20 cellular contexts compared by ENCODE assay signal in the genomic region with DNA sequence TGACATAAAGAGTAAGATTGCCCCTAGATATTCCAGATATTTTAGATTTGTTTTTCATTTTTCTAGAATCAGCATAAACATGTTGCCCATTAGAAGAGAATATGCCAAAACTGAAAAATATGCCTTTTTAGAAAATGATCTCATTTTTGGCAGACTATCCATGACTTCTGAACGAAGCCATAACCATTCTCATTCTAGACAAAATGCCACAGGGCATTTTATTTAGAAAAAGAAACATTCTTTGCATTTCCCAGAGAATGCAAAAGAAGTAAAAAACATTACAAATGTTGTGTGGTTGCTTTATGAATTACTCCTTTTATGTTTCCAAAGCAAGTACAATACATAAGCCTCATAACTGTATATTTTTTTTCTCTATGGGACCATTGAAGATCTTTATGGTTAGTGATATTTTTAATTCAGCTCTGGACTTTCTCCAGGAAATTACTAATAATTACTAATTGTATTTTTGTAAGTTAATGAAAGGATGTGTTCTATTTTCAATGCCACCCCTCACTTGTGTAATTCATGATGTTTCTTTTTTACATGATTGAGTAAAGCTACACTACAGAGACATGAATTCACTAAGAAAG.
DNase-seq lines count a peak whose midpoint lies in the region; ATAC-seq and TF ChIP-seq lines count a peak whose summit lies in the region.
"Had no signal": no experiment of that assay in that cellular context is flagged by ENCODE, and none has a peak within 500 bp of the region (broad histone marks: within the 10 kb centered on the region; RNA-seq: fewer than 3 reads in every experiment).

No MANE protein-coding gene starts in this region.

- H3K36me3 Mint-ChIP-seq in osteocyte (ENCODE audit: unreplicated experiment): no peaks in the 10 kb centered on the region
- H3K36me3 Mint-ChIP-seq: CD14-positive monocyte had no signal

- DNase-seq in COLO829 (ENCODE audit: low spot score) (peak; percentile 87), SK-N-MC (ENCODE audit: low read depth, low spot score) (no peak), epidermal melanocyte (ENCODE audit: insufficient read length, low spot score) (peak; percentile 31), osteocyte (ENCODE audit: extremely low spot score, unreplicated experiment) (no peak), AML-193 (lab: John Stamatoyannopoulos, UW) (no peak), GM13976 (ENCODE audit: low spot score) (no peak)
- DNase-seq: BE2C; Calu3; CD4-positive, alpha-beta T cell; CD8-positive, alpha-beta memory T cell; COR-L47; DMS53; DMS79 treated with DMSO at 0.1 percent for 48 hours; H9 had no signal

- peak overlapping the region; percentile 56 for H3K4me3 ChIP-seq in SK-N-MC
- H3K4me3 ChIP-seq: BLaER1 treated with 17β-estradiol and CSF1 and Interleukin-3, amounts not matched to agents 10 nM and 100 nM; GM23338 had no signal

- H3K4me3 Mint-ChIP-seq in osteocyte (ENCODE audit: unreplicated experiment): no peak overlapping the region
- H3K4me3 Mint-ChIP-seq: CD14-positive monocyte; CD4-positive, alpha-beta T cell; CD8-positive, alpha-beta memory T cell; GM23338; H9 had no signal

- in situ Hi-C loops in GM13976 (cut with MboI; ENCODE audit: low sequenced_read_pairs, unreplicated experiment): no loop called here

- H3K36me3 ChIP-seq in SK-N-MC (ENCODE audit: insufficient read depth, low read length): no peaks in the 10 kb centered on the region
- H3K36me3 ChIP-seq: BE2C; BLaER1 treated with 17β-estradiol and CSF1 and Interleukin-3, amounts not matched to agents 10 nM and 100 nM had no signal

- no peak for ATAC-seq in GM18909 (IDR thresholded peaks at IDR 0.05; ENCODE audit: poor library complexity, unreplicated experiment)
- ATAC-seq: GM23338, HCT116 had no signal

- peaks cover 2% of the 10 kb centered on the region for H3K9me3 Mint-ChIP-seq in osteocyte (ENCODE audit: unreplicated experiment)
- H3K9me3 Mint-ChIP-seq: CD4-positive, alpha-beta T cell; GM23338 had no signal

- peak overlapping the region; percentile 37 for H3K27ac Mint-ChIP-seq in osteocyte (ENCODE audit: unreplicated experiment)
- H3K27ac Mint-ChIP-seq: CD14-positive monocyte; CD4-positive, alpha-beta T cell; CD8-positive, alpha-beta memory T cell; GM23338; H9 had no signal

- H3K27ac ChIP-seq in SK-N-MC: peak overlapping the region; percentile 94
- H3K27ac ChIP-seq: 22Rv1; BLaER1 treated with 17β-estradiol and CSF1 and Interleukin-3, amounts not matched to agents 10 nM and 100 nM had no signal

- H3K9me3 ChIP-seq in SK-N-MC (ENCODE audit: low read depth, low read length): no peaks in the 10 kb centered on the region
- H3K9me3 ChIP-seq: BE2C; BLaER1 treated with 17β-estradiol and CSF1 and Interleukin-3, amounts not matched to agents 10 nM and 100 nM had no signal

- no peaks in the 10 kb centered on the region for H3K27me3 Mint-ChIP-seq in osteocyte (ENCODE audit: unreplicated experiment)

- H3K9ac ChIP-seq in SK-N-MC (ENCODE audit: insufficient read length): peak overlapping the region; percentile 56
- H3K9ac ChIP-seq: BLaER1 treated with 17β-estradiol and CSF1 and Interleukin-3, amounts not matched to agents 10 nM and 100 nM had no signal

- H3K4me1 Mint-ChIP-seq in osteocyte (ENCODE audit: unreplicated experiment): peaks cover 27% of the 10 kb centered on the region
- H3K4me1 Mint-ChIP-seq: CD14-positive monocyte; CD8-positive, alpha-beta memory T cell; GM23338; H9 had no signal

- TF ChIP-seq CTCF in osteocyte (IDR thresholded peaks at IDR 0.05) (no peak), GM13976 (IDR thresholded peaks at IDR 0.05; ENCODE audit: borderline replicate concordance, control extremely low read depth, extremely low read depth, insufficient read depth, missing control alignments) (no peak)

Comparison
In these comparisons a context has a peak if more than half of its experiments do, and no peak if none do; other contexts are left out.
1. DNase-seq: peak in COLO829 (single experiment) and epidermal melanocyte (single experiment); none in SK-N-MC (single experiment), osteocyte (single experiment), AML-193 (0 of 2) and GM13976 (single experiment).